ENCODE assay signal across 19 cellular contexts in the genomic region with DNA sequence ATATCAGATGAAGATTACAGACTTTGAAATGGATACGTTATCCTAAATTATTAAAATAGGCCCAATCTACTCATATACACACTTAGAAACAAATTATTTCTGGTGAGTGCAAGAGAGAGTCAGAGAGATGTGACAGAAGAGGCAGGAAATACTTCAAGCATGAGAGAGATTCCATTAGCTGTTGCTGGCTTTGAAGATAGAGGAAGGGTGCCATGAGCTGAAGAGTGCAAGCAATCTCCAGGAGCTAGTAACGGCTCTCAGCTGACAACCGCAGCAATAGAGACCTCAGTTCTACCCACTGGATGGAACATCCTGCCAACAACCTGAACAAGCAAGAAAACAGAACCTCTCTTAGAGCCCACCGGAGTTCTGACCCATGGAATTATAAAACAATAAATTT.
DNase-seq lines count a peak whose midpoint lies in the region; ATAC-seq and TF ChIP-seq lines count a peak whose summit lies in the region.
"Had no signal": no experiment of that assay in that cellular context is flagged by ENCODE, and none has a peak within 500 bp of the region (broad histone marks: within the 10 kb centered on the region; RNA-seq: fewer than 3 reads in every experiment).

No MANE protein-coding gene starts in this region.

- no peaks in the 10 kb centered on the region for H3K27me3 Mint-ChIP-seq in CD4-positive, alpha-beta memory T cell

- in situ Hi-C loops in brain microvascular endothelial cell (cut with HindIII; ENCODE audit: low pct_ligation_motif_present, low sequenced_read_pairs), result no loop called here

- H3K36me3 Mint-ChIP-seq in CD4-positive, alpha-beta memory T cell, result no peaks in the 10 kb centered on the region

- peak overlapping the region in 1 of 8 donors; percentile 63 for H3K4me3 Mint-ChIP-seq in CD4-positive, alpha-beta memory T cell
- H3K4me3 Mint-ChIP-seq: GM23338 had no signal

- POLR2A ChIA-PET in CD4-positive, alpha-beta memory T cell (lab: Charles Lee; ENCODE audit: partially characterized antibody), result no interaction called here

- H3K27me3 ChIP-seq in DND-41 (ENCODE audit: insufficient read depth, low read length, poor library complexity) (no peaks in the 10 kb centered on the region), brain microvascular endothelial cell (replicated peaks) (no peaks in the 10 kb centered on the region), osteoblast (ENCODE audit: insufficient read depth, low read length) (no peaks in the 10 kb centered on the region)
- H3K27me3 ChIP-seq in CD4-positive, alpha-beta memory T cell (ENCODE audit: insufficient read depth, low read length), result no peaks in the 10 kb centered on the region

- CTCF ChIA-PET in CD4-positive, alpha-beta memory T cell (lab: Charles Lee; ENCODE audit: partially characterized antibody), result no interaction called here

- DNase-seq in DND-41, result no peak
- peak; percentile 5 for DNase-seq in Jurkat, Clone E6-1 (ENCODE audit: low read depth, low spot score)
- DNase-seq in brain microvascular endothelial cell, result peak; percentile 51
- peak; percentile 31 for DNase-seq in kidney tubule cell (ENCODE audit: low spot score)
- DNase-seq in AG20443 (ENCODE audit: low spot score), result no peak
- no peak for DNase-seq in CD4-positive, alpha-beta memory T cell
- DNase-seq in osteoblast (ENCODE audit: insufficient read length, low spot score, missing footprints), result no peak
- DNase-seq: Caco-2, DMS153, KG1, NCI-H1048, NCI-H146, NCI-H2081, NCI-H446, NCI-H69, RPMI8226, SIG-M5 had no signal

- H3K9ac ChIP-seq in DND-41 (ENCODE audit: low read depth, low read length), result no peak overlapping the region

- TF ChIP-seq CTCF in DND-41 (IDR thresholded peaks at IDR 0.05; ENCODE audit: borderline replicate concordance, extremely low read depth, low read length, poor library complexity, severe bottlenecking), result no peak
- TF ChIP-seq CTCF in brain microvascular endothelial cell (IDR thresholded peaks at IDR 0.05; ENCODE audit: low read depth, low read length, missing control alignments), result no peak
- no peak for TF ChIP-seq CTCF in osteoblast (IDR thresholded peaks at IDR 0.05; ENCODE audit: extremely low read depth, low read depth, low read length)

- H3K27ac Mint-ChIP-seq in CD4-positive, alpha-beta memory T cell, result no peak overlapping the region
- H3K27ac Mint-ChIP-seq: GM23338 had no signal

- H3K9me3 ChIP-seq in DND-41 (ENCODE audit: insufficient read depth, low read length, severe bottlenecking) (no peaks in the 10 kb centered on the region), osteoblast (ENCODE audit: low read depth, low read length) (no peaks in the 10 kb centered on the region)
- no peaks in the 10 kb centered on the region for H3K9me3 ChIP-seq in CD4-positive, alpha-beta memory T cell (ENCODE audit: control insufficient read depth in 1 of 2, low read length in 2 of 2)
- H3K9me3 ChIP-seq: Caco-2 had no signal

- H3K27ac ChIP-seq in DND-41 (ENCODE audit: low read length) (no peak overlapping the region), brain microvascular endothelial cell (peak overlapping the region; percentile 19), osteoblast (ENCODE audit: low read depth, low read length) (no peak overlapping the region)
- H3K27ac ChIP-seq in CD4-positive, alpha-beta memory T cell (ENCODE audit: low read depth, low read length), result no peak overlapping the region

- H3K9me3 Mint-ChIP-seq in CD4-positive, alpha-beta memory T cell, result peaks cover 0 to 12% (median 7%) of the 10 kb centered on the region in 8 donors

- H4K20me1 ChIP-seq in DND-41 (ENCODE audit: insufficient read depth, low read length) (no peaks in the 10 kb centered on the region), osteoblast (ENCODE audit: insufficient read depth, low read length) (no peaks in the 10 kb centered on the region)

- H3K4me1 ChIP-seq in DND-41 (ENCODE audit: insufficient read depth, low read length) (no peaks in the 10 kb centered on the region), osteoblast (ENCODE audit: insufficient read depth, low read length) (no peaks in the 10 kb centered on the region)
- no peaks in the 10 kb centered on the region for H3K4me1 ChIP-seq in CD4-positive, alpha-beta memory T cell (ENCODE audit: insufficient read depth, low read length)
- H3K4me1 ChIP-seq: Caco-2 had no signal

- H3K4me1 Mint-ChIP-seq in CD4-positive, alpha-beta memory T cell, result no peaks in the 10 kb centered on the region
- H3K4me1 Mint-ChIP-seq: GM23338 had no signal

- peak; percentile 39; the same call in 1 of the 3 replicates for ATAC-seq in DND-41 (ENCODE audit: insufficient read depth, low read depth)
- no peak for ATAC-seq in GM21576 (IDR thresholded peaks at IDR 0.05; ENCODE audit: unreplicated experiment)
- ATAC-seq: GM23338 had no signal

- H2AFZ ChIP-seq in DND-41 (ENCODE audit: low read depth, low read length) (no peak overlapping the region), osteoblast (ENCODE audit: low read length) (no peak overlapping the region)
- H2AFZ ChIP-seq: GM23338 had no signal

- H3K36me3 ChIP-seq in DND-41 (ENCODE audit: insufficient read depth, low read length), result no peaks in the 10 kb centered on the region
- H3K36me3 ChIP-seq in brain microvascular endothelial cell (replicated peaks), result no peaks in the 10 kb centered on the region
- H3K36me3 ChIP-seq in CD4-positive, alpha-beta memory T cell (ENCODE audit: insufficient read depth, low read length), result no peaks in the 10 kb centered on the region
- no peaks in the 10 kb centered on the region for H3K36me3 ChIP-seq in osteoblast (ENCODE audit: insufficient read depth, low read length)

- intact Hi-C loops in CD4-positive, alpha-beta memory T cell (cut with micrococcal nuclease), result no loop called here

- H3K79me2 ChIP-seq in DND-41 (ENCODE audit: insufficient read depth, low read length) (no peaks in the 10 kb centered on the region), osteoblast (ENCODE audit: insufficient read depth, low read length) (no peaks in the 10 kb centered on the region)

- H3K4me3 ChIP-seq in DND-41 (ENCODE audit: low read depth in 1 of 2, low read length in 2 of 2) (no peak overlapping the region), brain microvascular endothelial cell (ENCODE audit: low read depth, low read length) (no peak overlapping the region), osteoblast (ENCODE audit: insufficient read depth, low read length) (no peak overlapping the region)
- no peak overlapping the region for H3K4me3 ChIP-seq in Jurkat, Clone E6-1 (ENCODE audit: low read length)
- H3K4me3 ChIP-seq in CD4-positive, alpha-beta memory T cell (ENCODE audit: low read length in 2 of 2), result no peak overlapping the region
- H3K4me3 ChIP-seq: GM23338 had no signal

- H3K4me2 ChIP-seq in DND-41 (ENCODE audit: insufficient read depth, low read length) (no peak overlapping the region), osteoblast (ENCODE audit: insufficient read depth, low read length) (no peak overlapping the region)
- H3K4me2 ChIP-seq: GM23338 had no signal

Comparison
In these comparisons a context has a peak if more than half of its experiments do, and no peak if none do; other contexts are left out.
1. DNase-seq: peak in Jurkat, Clone E6-1 (single experiment), brain microvascular endothelial cell (single experiment) and kidney tubule cell (single experiment); none in DND-41 (single experiment), AG20443 (single experiment), CD4-positive, alpha-beta memory T cell (0 of 5) and osteoblast (single experiment).